In the genomic region with DNA sequence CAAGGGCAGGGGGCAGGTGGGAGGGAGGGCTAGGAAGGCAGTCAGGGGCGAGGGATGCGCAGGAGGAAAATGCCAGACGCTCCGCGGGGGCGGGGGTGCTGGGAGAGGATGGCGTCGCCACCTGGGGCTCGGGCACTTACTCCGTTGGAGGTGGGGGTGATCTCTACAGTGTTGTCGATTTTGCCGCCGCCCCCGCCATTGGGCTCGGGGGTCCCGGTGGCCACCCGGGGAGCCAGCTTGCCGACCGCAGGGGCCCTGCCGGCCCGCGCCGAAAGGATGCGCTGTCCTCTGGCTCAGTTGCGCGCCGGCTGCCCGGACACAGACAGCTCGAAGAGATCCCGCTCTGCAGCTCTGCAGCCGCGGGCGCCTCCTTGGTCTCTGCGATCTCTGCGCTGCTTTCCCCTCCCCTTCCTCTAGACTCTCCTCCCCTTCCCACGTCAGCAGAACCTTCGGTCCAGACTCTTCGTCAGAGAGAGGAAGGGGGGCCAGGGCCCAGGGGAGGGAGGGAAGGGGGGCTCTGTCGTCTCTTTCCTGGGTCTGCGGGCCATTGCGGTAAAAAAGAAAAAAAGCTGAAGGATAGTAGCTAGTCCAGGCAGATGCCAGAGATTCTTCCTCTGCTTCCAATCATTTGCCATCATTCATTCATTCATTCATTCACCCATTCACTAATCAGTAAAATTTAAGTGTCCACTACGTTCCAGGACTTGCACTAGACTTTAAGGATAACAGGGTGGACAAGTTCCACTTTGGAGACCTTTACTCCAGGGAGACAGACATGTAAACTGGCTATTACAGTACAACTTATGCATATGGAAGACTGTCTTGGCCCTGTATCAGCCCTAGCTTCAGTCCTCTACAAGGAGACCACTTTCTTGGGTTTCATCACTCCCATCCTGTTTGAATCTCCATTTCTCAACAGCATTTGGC, we compare ENCODE assay signal across 8 cellular contexts. TPM values are rescaled to one million over a fixed set of nuclear protein-coding genes. Genes with fewer than 3 reads are reported as not detected.
DNase-seq lines count a peak whose midpoint lies in the region; ATAC-seq, FAIRE-seq and TF ChIP-seq lines count a peak whose summit lies in the region.

A gene (minus strand): TSS at position 382 of the 927 bp plus-strand sequence.

- peaks cover 32 to 36% of the 10 kb centered on the region in 2 experiments for H3K27me3 ChIP-seq in endothelial cell of umbilical vein (ENCODE audit: control insufficient read depth in 2 of 2, insufficient read depth in 2 of 2, low read length in 2 of 2)
- H3K27me3 ChIP-seq in Karpas-422 (ENCODE audit: low read length) = no peaks in the 10 kb centered on the region

- H3K36me3 ChIP-seq in endothelial cell of umbilical vein (ENCODE audit: control insufficient read depth in 2 of 2, extremely low read depth in 1 of 2, insufficient read depth in 2 of 2, low read length in 2 of 2) (no peaks in the 10 kb centered on the region), Karpas-422 (ENCODE audit: insufficient read depth, low read length) (no peaks in the 10 kb centered on the region)

- intact Hi-C loops in endothelial cell of umbilical vein (cut with micrococcal nuclease) = no loop called here

- no peak for TF ChIP-seq POLR2A in endothelial cell of umbilical vein (IDR thresholded peaks at IDR 0.05; ENCODE audit: low read depth, low read length)

- peaks cover 3% of the 10 kb centered on the region for H3K36me3 Mint-ChIP-seq in memory B cell

- CTCF ChIA-PET in endothelial cell of umbilical vein (lab: Charles Lee) = interaction anchor here (0.6 to 1.9 kb wide), 5 partner anchors 16 to 288 kb away, joined by 3 to 7 read pairs (median 4); no protein-coding TSS in a partner anchor

- no peaks in the 10 kb centered on the region for H3K9me2 ChIP-seq in Karpas-422 (replicated peaks; ENCODE audit: insufficient read depth, low read length)

- peak within 1 kb of the TSS; percentile 50 for H2AFZ ChIP-seq in endothelial cell of umbilical vein (ENCODE audit: low read depth, low read length)
- no peak within 1 kb of the TSS for H2AFZ ChIP-seq in Karpas-422 (ENCODE audit: low read length)

- DNase-seq in ELF-1 (ENCODE audit: low read depth, low spot score) (peak; percentile 90), NCI-H345 treated with DMSO at 0.1 percent for 48 hours (lab: John Stamatoyannopoulos, UW; ENCODE audit: unreplicated experiment) (peak; percentile 48), endothelial cell of umbilical vein (ENCODE audit: low read depth, low spot score) (peak; percentile 59), memory B cell (ENCODE audit: low spot score in 2 of 2) (peak in 1 of 2 donors; percentile 30), cortex of kidney (lab: John Stamatoyannopoulos, UW) (no peak), Karpas-422 (no peak)
- peak; percentile 30 for DNase-seq in activated CD8-positive, alpha-beta memory T cell treated with anti-CD3 and anti-CD28 coated beads, Interleukin-2, amount 50 U/mL, for 1 hour (ENCODE audit: extremely low read depth)
- DNase-seq in stimulated activated CD4-positive, alpha-beta T cell treated with anti-CD3 and anti-CD28 coated beads, Interleukin-4, amount 100 ng/mL, for 48 hours (ENCODE audit: low read depth in 2 of 2) = peak; percentile 39 to 46

- H3K4me1 Mint-ChIP-seq in memory B cell = peaks cover 7% of the 10 kb centered on the region

- peaks cover 44% of the 10 kb centered on the region for H3K27me3 Mint-ChIP-seq in memory B cell

- H3K9ac ChIP-seq in endothelial cell of umbilical vein (replicated peaks; ENCODE audit: extremely low read depth, insufficient read depth, low read length) (no peak within 1 kb of the TSS), Karpas-422 (ENCODE audit: low read length) (no peak within 1 kb of the TSS)

- no peaks in the 10 kb centered on the region for H3K79me2 ChIP-seq in endothelial cell of umbilical vein (ENCODE audit: control insufficient read depth, insufficient read depth, low read length)
- no peaks in the 10 kb centered on the region for H3K79me2 ChIP-seq in Karpas-422 (ENCODE audit: low read length)

- H3K9me1 ChIP-seq in endothelial cell of umbilical vein (replicated peaks; ENCODE audit: control insufficient read depth, extremely low read depth, insufficient read depth, low read length) = no peaks in the 10 kb centered on the region

- peak within 1 kb of the TSS; percentile 17 for H3K4me2 ChIP-seq in endothelial cell of umbilical vein (ENCODE audit: insufficient read depth, low read length)
- H3K4me2 ChIP-seq in Karpas-422 (ENCODE audit: low read depth, low read length, poor library complexity, severe bottlenecking) = no peak within 1 kb of the TSS

- POLR2A ChIA-PET in endothelial cell of umbilical vein (lab: Charles Lee) = no interaction called here

- TF ChIP-seq CTCF in endothelial cell of umbilical vein (IDR thresholded peaks at IDR 0.05; ENCODE audit: extremely low read depth in 1 of 2, insufficient read depth in 1 of 2, low read depth in 1 of 2, low read length in 2 of 2) = no peak

- H3K9me3 ChIP-seq in endothelial cell of umbilical vein (replicated peaks; ENCODE audit: control insufficient read depth, insufficient read depth, low read length) = no peaks in the 10 kb centered on the region
- H3K9me3 ChIP-seq in Karpas-422 (ENCODE audit: low read length) = no peaks in the 10 kb centered on the region

- H3K4me1 ChIP-seq in endothelial cell of umbilical vein (ENCODE audit: control insufficient read depth, extremely low read depth, insufficient read depth, low read length) (no peaks in the 10 kb centered on the region), Karpas-422 (ENCODE audit: low read length) (no peaks in the 10 kb centered on the region)

- dilution Hi-C loops in endothelial cell of umbilical vein (cut with MboI; ENCODE audit: extremely low pct_ligation_motif_present, low sequenced_read_pairs) = no loop called here

- no peak within 1 kb of the TSS for H3K27ac Mint-ChIP-seq in memory B cell

- H4K20me1 ChIP-seq in endothelial cell of umbilical vein (replicated peaks; ENCODE audit: control insufficient read depth, extremely low read depth, insufficient read depth, low read length) (no peaks in the 10 kb centered on the region), Karpas-422 (ENCODE audit: insufficient read depth, low read depth, low read length) (no peaks in the 10 kb centered on the region)

- FAIRE-seq in endothelial cell of umbilical vein (lab: Jason Lieb, UNC) = no peak

- H3K27ac ChIP-seq in endothelial cell of umbilical vein (ENCODE audit: insufficient read depth, low read depth, low read length) (no peak within 1 kb of the TSS), Karpas-422 (ENCODE audit: low read length) (no peak within 1 kb of the TSS)

- H3K9me3 Mint-ChIP-seq in memory B cell = no peaks in the 10 kb centered on the region

- no TSS peak for BruUV-seq in endothelial cell of umbilical vein (replicated peaks; lab: Mats Ljungman, UMichigan)

- H3K4me3 Mint-ChIP-seq in memory B cell = peak within 1 kb of the TSS; percentile 67

- H3K4me3 ChIP-seq in endothelial cell of umbilical vein (replicated peaks in 1 of 3; ENCODE audit: insufficient read depth in 1 of 3, low read depth in 1 of 3, low read length in 3 of 3) = peak within 1 kb of the TSS in 1 of 3 experiments; percentile 45
- no peak within 1 kb of the TSS for H3K4me3 ChIP-seq in Karpas-422 (ENCODE audit: low read length)

- peak; percentile 86 for ATAC-seq in memory B cell (ENCODE audit: low read depth)

TF ChIP-seq in endothelial cell of umbilical vein, 7 proteins besides CTCF, POLR2A, EP300 and RAD21:
- TF ChIP-seq, protein P1, sequence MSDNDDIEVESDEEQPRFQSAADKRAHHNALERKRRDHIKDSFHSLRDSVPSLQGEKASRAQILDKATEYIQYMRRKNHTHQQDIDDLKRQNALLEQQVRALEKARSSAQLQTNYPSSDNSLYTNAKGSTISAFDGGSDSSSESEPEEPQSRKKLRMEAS (IDR thresholded peaks at IDR 0.05; ENCODE audit: insufficient read depth, insufficient read length) = no peak
- TF ChIP-seq GATA2 (IDR thresholded peaks at IDR 0.05; ENCODE audit: insufficient read depth, insufficient read length, low read depth, low read length) (no peak), EZH2 (IDR thresholded peaks at IDR 0.05; ENCODE audit: borderline replicate concordance, low read depth, low read length, severe bottlenecking) (peak; percentile 76), POLR2AphosphoS5 (IDR thresholded peaks at IDR 0.05; ENCODE audit: insufficient read depth, low read depth, low read length) (no peak)

RNA-seq across cellular contexts. Expression of the gene that starts here (rescaled TPM):
- total RNA-seq in endothelial cell of umbilical vein = 1.8 and 4.6 TPM in 2 replicates
- 2.9 and 4.2 TPM in 2 replicates for polyA plus RNA-seq in endothelial cell of umbilical vein
- 0.96 and 1.6 TPM in 2 replicates for polyA plus RNA-seq in endothelial cell of umbilical vein (2011; cell fraction: cytosol; rRNA removed)
- 8.4 and 11.1 TPM in 2 replicates for polyA plus RNA-seq in endothelial cell of umbilical vein (2011; cell fraction: nucleus; rRNA removed)
- 1.7 and 4.8 TPM in 2 replicates for polyA plus RNA-seq in endothelial cell of umbilical vein (2012)
- 0.95 and 2.0 TPM in 2 replicates for polyA minus RNA-seq in endothelial cell of umbilical vein
- polyA minus RNA-seq in endothelial cell of umbilical vein (2011; cell fraction: cytosol; rRNA and poly(A)+ RNA removed) = not detected
- polyA minus RNA-seq in endothelial cell of umbilical vein (2011; cell fraction: nucleus; rRNA and poly(A)+ RNA removed) = 1.1 and 2.3 TPM in 2 replicates
- total RNA-seq in Karpas-422 (2014; rRNA removed; shearing (Covaris generic); ENCODE audit: low replicate concordance) = not detected in 2 replicates

Comparison
In these comparisons a context has a peak if more than half of its experiments do, and no peak if none do; other contexts are left out.
1. DNase-seq: peak in ELF-1 (single experiment), NCI-H345 treated with DMSO at 0.1 percent for 48 hours (single experiment), activated CD8-positive, alpha-beta memory T cell treated with anti-CD3 and anti-CD28 coated beads, Interleukin-2, amount 50 U/mL, for 1 hour (single experiment), endothelial cell of umbilical vein (single experiment) and stimulated activated CD4-positive, alpha-beta T cell treated with anti-CD3 and anti-CD28 coated beads, Interleukin-4, amount 100 ng/mL, for 48 hours (2 of 2); none in cortex of kidney (single experiment) and Karpas-422 (single experiment).